16 cellular contexts compared by ENCODE assay signal in the genomic region with DNA sequence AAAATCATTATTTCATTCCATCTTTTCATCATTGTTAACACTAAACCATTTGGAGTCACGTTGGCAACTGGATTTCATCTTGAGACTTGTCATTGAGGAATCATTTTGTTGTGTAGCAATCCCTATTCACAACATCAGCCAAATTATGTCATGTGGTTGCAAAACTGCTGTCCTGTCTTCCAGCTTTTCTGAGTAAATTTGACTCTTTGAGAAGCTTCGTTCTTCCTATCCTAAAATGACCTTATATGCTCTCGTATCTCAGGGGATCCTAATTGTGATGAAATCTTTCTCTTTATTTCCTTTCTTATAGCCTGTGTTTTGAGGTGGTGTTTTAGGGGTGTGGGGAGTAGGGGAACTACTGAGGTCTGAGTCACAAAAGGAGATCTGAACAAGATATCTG. TPM values are rescaled to one million over a fixed set of nuclear protein-coding genes. Genes with fewer than 3 reads are reported as not detected.
DNase-seq lines count a peak whose midpoint lies in the region; ATAC-seq and TF ChIP-seq lines count a peak whose summit lies in the region.
"Had no signal": no experiment of that assay in that cellular context is flagged by ENCODE, and none has a peak within 500 bp of the region (broad histone marks: within the 10 kb centered on the region; RNA-seq: fewer than 3 reads in every experiment).

No MANE protein-coding gene starts in this region.

- intact Hi-C loops in MCF 10A (cut with micrococcal nuclease): loop anchor here (10.0 kb wide), 1 partner anchor 168 kb away; no protein-coding TSS in a partner anchor
- intact Hi-C loops in mammary epithelial cell (cut with micrococcal nuclease): loop anchor here (10.0 kb wide), 3 partner anchors 148 to 1148 kb away; partner anchors contain the start of gene DPY19L2
- intact Hi-C loops in dorsolateral prefrontal cortex (cut with DNase I): no loop called here

- H3K4me3 ChIP-seq in mammary epithelial cell (replicated peaks in 1 of 3; ENCODE audit: insufficient read depth in 1 of 3, low read depth in 2 of 3, low read length in 3 of 3) (no peak overlapping the region), dorsolateral prefrontal cortex (peak overlapping the region in 18 of 59 donors; percentile 1 to 45 (median 16))
- H3K4me3 ChIP-seq: ovary had no signal

- no peaks in the 10 kb centered on the region for H3K4me1 ChIP-seq in mammary epithelial cell (ENCODE audit: insufficient read depth, low read length)

- H3K27me3 ChIP-seq in mammary epithelial cell (ENCODE audit: insufficient read depth, low read length) (no peaks in the 10 kb centered on the region), dorsolateral prefrontal cortex (no peaks in the 10 kb centered on the region)
- H3K27me3 ChIP-seq: ovary had no signal

- BruUV-seq in MCF 10A (replicated peaks; lab: Mats Ljungman, UMichigan) (no TSS peak), mammary epithelial cell (replicated peaks; lab: Mats Ljungman, UMichigan) (no TSS peak)

- dilution Hi-C loops in mammary epithelial cell (cut with HindIII; ENCODE audit: low sequenced_read_pairs): loop anchor here (5.0 kb wide), 1 partner anchor 420 kb away; no protein-coding TSS in a partner anchor

- peak overlapping the region; percentile 59 for H3K27ac Mint-ChIP-seq in MCF 10A (ENCODE audit: low read depth, unreplicated experiment)
- H3K27ac Mint-ChIP-seq: activated T-cell treated with anti-CD3 and anti-CD28 coated beads, Interleukin-2, amount 50 U/mL, for 72 hours; stimulated activated naive CD8-positive, alpha-beta T cell treated with anti-CD3 and anti-CD28 coated beads, Interleukin-15, Interleukin-2, amounts not matched to agents 100 ng/mL and 50 ng/mL, for 24 hours had no signal

- no peaks in the 10 kb centered on the region for H3K36me3 ChIP-seq in mammary epithelial cell (ENCODE audit: insufficient read depth, low read length)
- H3K36me3 ChIP-seq: ovary had no signal

- TF ChIP-seq CTCF in MCF 10A (IDR thresholded peaks at IDR 0.05; ENCODE audit: unreplicated experiment): no peak
- no peak for TF ChIP-seq CTCF in mammary epithelial cell (conservative IDR thresholded peaks at IDR 0.05 in 1 of 2, IDR thresholded peaks at IDR 0.05 in 1 of 2; ENCODE audit: extremely low read depth in 1 of 2, insufficient read depth in 1 of 2, low read depth in 1 of 2, low read length in 2 of 2)
- TF ChIP-seq CTCF in dorsolateral prefrontal cortex (IDR thresholded peaks at IDR 0.05 in 54 of 56, conservative IDR thresholded peaks at IDR 0.05 in 2 of 56; ENCODE audit: low read depth in 1 of 56, partially characterized antibody in 56 of 56): no peak

- no peak overlapping the region for H3K4me3 Mint-ChIP-seq in MCF 10A (ENCODE audit: unreplicated experiment)
- H3K4me3 Mint-ChIP-seq: activated T-cell treated with anti-CD3 and anti-CD28 coated beads, Interleukin-2, amount 50 U/mL, for 72 hours; stimulated activated naive CD8-positive, alpha-beta T cell treated with anti-CD3 and anti-CD28 coated beads, Interleukin-15, Interleukin-2, amounts not matched to agents 100 ng/mL and 50 ng/mL, for 24 hours had no signal

- POLR2A ChIA-PET in MCF 10A (lab: Yijun Ruan, JAX): interaction anchor here (0.5 to 1.3 kb wide), 10 partner anchors 9 to 408 kb away, joined by 3 to 11 read pairs (median 4); partner anchors contain the start of genes KICS2 and SRGAP1

- no peaks in the 10 kb centered on the region for H3K9me3 ChIP-seq in mammary epithelial cell (replicated peaks; ENCODE audit: insufficient read depth, low read length)
- H3K9me3 ChIP-seq: ovary had no signal

- DNase-seq in MCF 10A (ENCODE audit: unreplicated experiment) (peak; percentile 76), mammary epithelial cell (no peak), dorsolateral prefrontal cortex (no peak), medulla oblongata (ENCODE audit: extremely low spot score) (peak; percentile 41), NCI-H1048 (lab: John Stamatoyannopoulos, UW) (no peak), A172 (ENCODE audit: low spot score) (no peak)
- DNase-seq: activated T-cell treated with anti-CD3 and anti-CD28 coated beads, Interleukin-2, amount 50 U/mL, for 72 hours; DMS79 treated with DMSO at 0.1 percent for 48 hours; NCI-H1436; NCI-H774; stimulated activated CD4-positive, alpha-beta T cell treated with anti-CD3 and anti-CD28 coated beads, Interleukin-4, amount 100 ng/mL, for 1 hour had no signal

- H3K27ac ChIP-seq in mammary epithelial cell (ENCODE audit: insufficient read depth, low read depth, low read length): no peak overlapping the region
- H3K27ac ChIP-seq in dorsolateral prefrontal cortex: peak overlapping the region in 45 of 59 donors; percentile 4 to 79 (median 50)
- H3K27ac ChIP-seq: ovary had no signal

- H3K36me3 Mint-ChIP-seq in MCF 10A (ENCODE audit: insufficient read depth, unreplicated experiment): no peaks in the 10 kb centered on the region

- no peaks in the 10 kb centered on the region for H3K27me3 Mint-ChIP-seq in MCF 10A (ENCODE audit: insufficient read depth, unreplicated experiment)
- H3K27me3 Mint-ChIP-seq: stimulated activated naive CD8-positive, alpha-beta T cell treated with anti-CD3 and anti-CD28 coated beads, Interleukin-15, Interleukin-2, amounts not matched to agents 100 ng/mL and 50 ng/mL, for 24 hours had no signal

- in situ Hi-C loops in mammary epithelial cell (cut with MboI; ENCODE audit: low sequenced_read_pairs in 2 of 2): loop anchor here in 1 of 2 donors (5.0 kb wide), 1 partner anchor 415 kb away; no protein-coding TSS in a partner anchor

- no peak overlapping the region for H3K4me2 ChIP-seq in mammary epithelial cell (ENCODE audit: insufficient read depth, low read depth, low read length)

- H2AFZ ChIP-seq in mammary epithelial cell (ENCODE audit: low read depth, low read length): no peak overlapping the region

- no peak overlapping the region for H3K9ac ChIP-seq in mammary epithelial cell (ENCODE audit: insufficient read depth, low read length)

- peaks cover 10% of the 10 kb centered on the region for H3K4me1 Mint-ChIP-seq in MCF 10A (ENCODE audit: insufficient read depth, unreplicated experiment)

- H4K20me1 ChIP-seq in mammary epithelial cell (ENCODE audit: insufficient read depth, low read length): no peaks in the 10 kb centered on the region

- ATAC-seq in GM21576 (IDR thresholded peaks at IDR 0.05; ENCODE audit: unreplicated experiment): no peak
- no peak for ATAC-seq in HG03280 (IDR thresholded peaks at IDR 0.05; ENCODE audit: unreplicated experiment)
- ATAC-seq: activated CD4-positive, CD25-positive, alpha-beta regulatory T cell treated with anti-CD3 and anti-CD28 coated beads, Interleukin-2, amount 50 U/mL, for 24 hours; activated T-cell treated with anti-CD3 and anti-CD28 coated beads, Interleukin-2, amount 50 U/mL, for 72 hours had no signal

- H3K79me2 ChIP-seq in mammary epithelial cell (ENCODE audit: insufficient read depth, low read length): no peaks in the 10 kb centered on the region

- H3K9me3 Mint-ChIP-seq in MCF 10A (ENCODE audit: unreplicated experiment): no peaks in the 10 kb centered on the region
- H3K9me3 Mint-ChIP-seq: activated T-cell treated with anti-CD3 and anti-CD28 coated beads, Interleukin-2, amount 50 U/mL, for 72 hours; stimulated activated naive CD8-positive, alpha-beta T cell treated with anti-CD3 and anti-CD28 coated beads, Interleukin-15, Interleukin-2, amounts not matched to agents 100 ng/mL and 50 ng/mL, for 24 hours had no signal

- WGBS in mammary epithelial cell (ENCODE audit: low coverage, missing lambda C conversion rate): 55% methylated on average over 3 of the region's 3 CpGs

- CTCF ChIA-PET in MCF 10A (lab: Yijun Ruan, JAX) (interaction anchor here (0.7 to 5.8 kb wide), 4 partner anchors 9 to 409 kb away, joined by 3 to 24 read pairs (median 4); partner anchors contain the start of gene SRGAP1), mammary epithelial cell (lab: Charles Lee; ENCODE audit: low non-redundant PET) (no interaction called here)

RNA-seq across cellular contexts. Expression of gene KICS2, which starts 30.6 kb away (rescaled TPM):
- total RNA-seq in MCF 10A (2022) (9.5 and 11.9 TPM in 2 replicates), mammary epithelial cell (10 to 100 TPM; 10.7 to 14.5 TPM), dorsolateral prefrontal cortex (10 to 100 TPM in 118 of 120 experiments, 1 to 10 TPM in 2; 9.5 to 27.3 (median 14.3) TPM)
- polyA plus RNA-seq in mammary epithelial cell: 5.1 TPM
- 12.3 TPM for polyA minus RNA-seq in mammary epithelial cell
- 5.9 and 7.8 TPM in 2 replicates for total RNA-seq in A172 (2014; rRNA removed; shearing (Covaris generic))

Comparison
In these comparisons a context has a peak if more than half of its experiments do, and no peak if none do; other contexts are left out.
1. DNase-seq: peak in MCF 10A (single experiment) and medulla oblongata (single experiment); none in mammary epithelial cell (single experiment), dorsolateral prefrontal cortex (0 of 10), NCI-H1048 (single experiment) and A172 (single experiment).
2. intact Hi-C loops: an anchor here in MCF 10A (10.0 kb wide) and mammary epithelial cell (10.0 kb wide); none called in dorsolateral prefrontal cortex.